In the genomic region with DNA sequence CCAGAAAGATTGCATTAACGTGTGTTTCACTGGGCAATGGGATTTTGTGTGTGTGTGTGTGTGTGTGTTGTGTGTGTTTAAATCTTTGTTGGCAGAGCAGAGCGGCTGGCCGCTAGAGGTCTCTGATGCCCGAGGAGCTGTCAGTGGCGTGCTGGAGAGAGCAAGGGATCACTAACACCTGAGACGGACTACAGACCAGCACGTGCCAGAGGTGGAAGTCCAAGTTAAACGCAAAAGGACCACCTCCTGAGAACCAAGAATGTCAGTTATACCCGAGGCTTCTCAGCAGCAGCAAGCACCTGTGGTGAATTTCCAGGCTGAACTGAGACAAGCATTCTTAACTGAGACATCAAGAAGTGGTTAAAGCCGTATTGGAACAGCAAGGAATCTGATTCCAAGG, we compare ENCODE assay signal across 8 cellular contexts. TPM values are rescaled to one million over a fixed set of nuclear protein-coding genes. Genes with fewer than 3 reads are reported as not detected.
DNase-seq lines count a peak whose midpoint lies in the region; ATAC-seq, FAIRE-seq and TF ChIP-seq lines count a peak whose summit lies in the region.

No MANE protein-coding gene starts in this region.

- no peaks in the 10 kb centered on the region for H3K9me3 ChIP-seq in NT2/D1 (ENCODE audit: insufficient read depth, low read length)
- H3K9me3 ChIP-seq in heart left ventricle, result no peaks in the 10 kb centered on the region

- H3K36me3 ChIP-seq in NT2/D1 (ENCODE audit: insufficient read depth, insufficient read length, low read length) (no peaks in the 10 kb centered on the region), heart left ventricle (no peaks in the 10 kb centered on the region)

- H3K4me1 ChIP-seq in NT2/D1 (ENCODE audit: insufficient read depth, insufficient read length) (no peaks in the 10 kb centered on the region), heart left ventricle (no peaks in the 10 kb centered on the region)

- no peak overlapping the region for H3K9ac ChIP-seq in NT2/D1 (ENCODE audit: insufficient read length, low read depth)

- peak in 2 of 4 donors; percentile 70 to 72 for ATAC-seq in heart left ventricle
- peak; percentile 49 for ATAC-seq in sciatic nerve

- DNase-seq in COR-L47 (lab: John Stamatoyannopoulos, UW), result peak; percentile 25
- peak; percentile 27 for DNase-seq in GM19238 (ENCODE audit: insufficient read length, low spot score)
- DNase-seq in HTR-8/SVneo (ENCODE audit: insufficient read length, low spot score), result peak; percentile 13
- DNase-seq in NT2/D1 (ENCODE audit: low read depth, low spot score), result peak; percentile 13
- DNase-seq in activated effector memory CD4-positive, alpha-beta T cell treated with Interleukin-2 at 50 U/mL for 16 hours, result peak; percentile 12
- peak; percentile 7 to 66 (median 38) for DNase-seq in heart left ventricle
- DNase-seq in sciatic nerve (ENCODE audit: low spot score), result no peak
- DNase-seq in posterior vena cava (ENCODE audit: low spot score), result no peak

- H3K27ac ChIP-seq in heart left ventricle, result no peak overlapping the region

- TF ChIP-seq POLR2A in heart left ventricle (IDR thresholded peaks at IDR 0.05), result no peak

- H3K4me3 ChIP-seq in NT2/D1 (ENCODE audit: insufficient read length, low read depth) (no peak overlapping the region), heart left ventricle (no peak overlapping the region)

- 5 to 13% (median 8%) methylated on average over 10 of the region's 10 CpGs for WGBS in heart left ventricle, 4 donors

- H3K27me3 ChIP-seq in NT2/D1 (ENCODE audit: insufficient read depth, insufficient read length) (no peaks in the 10 kb centered on the region), heart left ventricle (peaks cover 0 to 37% (median 5%) of the 10 kb centered on the region in 9 donors)

- intact Hi-C loops in heart left ventricle (cut with DNase I), result loop anchor here in 3 of 10 donors (5.0 kb wide), 1 partner anchor 587 kb away; no protein-coding TSS in a partner anchor
- intact Hi-C loops in sciatic nerve (cut with DNase I), result no loop called here
- intact Hi-C loops in posterior vena cava (cut with DNase I), result no loop called here

- TF ChIP-seq CTCF in heart left ventricle (IDR thresholded peaks at IDR 0.05), result peak in 10 of 12 donors; percentile 10 to 35 (median 28)

- no peak for FAIRE-seq in HTR-8/SVneo (lab: Jason Lieb, UNC)

RNA-seq across cellular contexts. Expression of gene SLC25A14, which starts 9.0 kb away (rescaled TPM):
- total RNA-seq in heart left ventricle (10 to 100 TPM in 2 of 9 donors, 1 to 10 TPM in 7; 5.7 to 10.6 (median 7.0) TPM), sciatic nerve (12.8 TPM), posterior vena cava (1 to 10 TPM; 6.9 to 8.4 TPM)
- 10 to 100 TPM in 1 of 2 donors, 1 to 10 TPM in 1; 7.1 to 17.7 TPM for polyA plus RNA-seq in heart left ventricle

RNA-seq across cellular contexts. Expression of gene GPR119, which starts 54.8 kb away (rescaled TPM):
- not detected for total RNA-seq in heart left ventricle
- polyA plus RNA-seq in heart left ventricle, result not detected
- total RNA-seq in sciatic nerve, result not detected
- total RNA-seq in posterior vena cava, result not detected

Comparison
In these comparisons a context has a peak if more than half of its experiments do, and no peak if none do; other contexts are left out.
1. DNase-seq: peak in COR-L47 (single experiment), GM19238 (single experiment), HTR-8/SVneo (single experiment), NT2/D1 (single experiment), activated effector memory CD4-positive, alpha-beta T cell treated with Interleukin-2 at 50 U/mL for 16 hours (single experiment) and heart left ventricle (5 of 5); none in sciatic nerve (single experiment) and posterior vena cava (single experiment).